Comparison of ENCODE assay signal across 21 cellular contexts in genomic region chr1:25560788-25561187, GRCh38. TPM values are rescaled to one million over a fixed set of nuclear protein-coding genes. Genes with fewer than 3 reads are reported as not detected.
A peak's percentile ranks its signal among the peaks of the same experiment; 100 is the strongest.
DNase-seq lines count a peak whose midpoint lies in the region; ATAC-seq, FAIRE-seq and TF ChIP-seq lines count a peak whose summit lies in the region.
"Had no signal": no experiment of that assay in that cellular context is flagged by ENCODE, and none has a peak within 500 bp of the region (broad histone marks: within the 10 kb centered on the region; RNA-seq: fewer than 3 reads in every experiment).

No MANE protein-coding gene starts in this region.

- no peak overlapping the region for H2AFZ ChIP-seq in keratinocyte (ENCODE audit: control insufficient read depth, low read length)

- no peaks in the 10 kb centered on the region for H4K20me1 ChIP-seq in keratinocyte (ENCODE audit: control insufficient read depth, extremely low read depth, insufficient read depth, low read length)

- H3K27me3 ChIP-seq in keratinocyte (ENCODE audit: control insufficient read depth, extremely low read depth, insufficient read depth, low read length) (no peaks in the 10 kb centered on the region), upper lobe of left lung (no peaks in the 10 kb centered on the region), esophagus muscularis mucosa (no peaks in the 10 kb centered on the region)

- peaks cover 18 to 27% of the 10 kb centered on the region in 2 experiments for H3K36me3 ChIP-seq in keratinocyte (ENCODE audit: control insufficient read depth in 2 of 2, extremely low read depth in 1 of 2, insufficient read depth in 2 of 2, low read length in 2 of 2)
- peaks cover 0 to 62% (median 23%) of the 10 kb centered on the region in 4 donors for H3K36me3 ChIP-seq in upper lobe of left lung
- H3K36me3 ChIP-seq in esophagus muscularis mucosa = peaks cover 0 to 78% (median 58%) of the 10 kb centered on the region in 4 donors

- no peaks in the 10 kb centered on the region for H3K27me3 Mint-ChIP-seq in activated naive CD4-positive, alpha-beta T cell treated with anti-CD3 and anti-CD28 coated beads, Interleukin-2, amount 10 ng/mL, durations not matched to agents 7 days and 5 days
- no peaks in the 10 kb centered on the region for H3K27me3 Mint-ChIP-seq in activated naive CD8-positive, alpha-beta T cell treated with anti-CD3 and anti-CD28 coated beads, Interleukin-2, amount 10 ng/mL, durations not matched to agents 7 days and 5 days
- H3K27me3 Mint-ChIP-seq: brain; stimulated activated naive CD8-positive, alpha-beta T cell treated with anti-CD3 and anti-CD28 coated beads, Interleukin-15, amount 100 ng/mL, for 72 hours had no signal

- CTCF ChIA-PET in activated naive CD4-positive, alpha-beta T cell treated with anti-CD3 and anti-CD28 coated beads, Interleukin-2, amount 10 ng/mL, durations not matched to agents 7 days and 5 days (lab: Charles Lee) = interaction anchor here (1.6 to 1.8 kb wide), 2 partner anchors 12 to 40 kb away, joined by 4 to 6 read pairs; no protein-coding TSS in a partner anchor

- peak overlapping the region; percentile 39 for H3K4me2 ChIP-seq in keratinocyte (ENCODE audit: control insufficient read depth, extremely low read depth, insufficient read depth, low read depth, low read length)

- dilution Hi-C loops in keratinocyte (cut with MboI; ENCODE audit: extremely low pct_ligation_motif_present, low sequenced_read_pairs) = no loop called here

- no peak overlapping the region for H3K9ac ChIP-seq in keratinocyte (ENCODE audit: control insufficient read depth, extremely low read depth, insufficient read depth, low read length)

- H3K36me3 Mint-ChIP-seq in activated naive CD4-positive, alpha-beta T cell treated with anti-CD3 and anti-CD28 coated beads, Interleukin-2, amount 10 ng/mL, durations not matched to agents 7 days and 5 days = peaks cover 66% of the 10 kb centered on the region
- H3K36me3 Mint-ChIP-seq in activated naive CD4-positive, alpha-beta T cell treated with anti-CD3 and anti-CD28 coated beads, Interleukin-2, amount 50 U/mL, for 72 hours = peaks cover 0 to 5% of the 10 kb centered on the region in 2 donors
- peaks cover 20% of the 10 kb centered on the region for H3K36me3 Mint-ChIP-seq in activated naive CD8-positive, alpha-beta T cell treated with anti-CD3 and anti-CD28 coated beads, Interleukin-2, amount 10 ng/mL, durations not matched to agents 7 days and 5 days
- H3K36me3 Mint-ChIP-seq: brain had no signal

- peak; percentile 94 for FAIRE-seq in keratinocyte (lab: Jason Lieb, UNC)
- FAIRE-seq: frontal cortex had no signal

- H3K27ac Mint-ChIP-seq in activated naive CD4-positive, alpha-beta T cell treated with anti-CD3 and anti-CD28 coated beads, Interleukin-2, amount 10 ng/mL, durations not matched to agents 7 days and 5 days = peak overlapping the region; percentile 94
- no peak overlapping the region for H3K27ac Mint-ChIP-seq in activated naive CD4-positive, alpha-beta T cell treated with anti-CD3 and anti-CD28 coated beads, Interleukin-2, amount 50 U/mL, for 72 hours
- peak overlapping the region; percentile 98 for H3K27ac Mint-ChIP-seq in activated naive CD8-positive, alpha-beta T cell treated with anti-CD3 and anti-CD28 coated beads, Interleukin-2, amount 10 ng/mL, durations not matched to agents 7 days and 5 days

- H3K4me1 Mint-ChIP-seq in activated naive CD4-positive, alpha-beta T cell treated with anti-CD3 and anti-CD28 coated beads, Interleukin-2, amount 10 ng/mL, durations not matched to agents 7 days and 5 days = peaks cover 99% of the 10 kb centered on the region
- peaks cover 76% of the 10 kb centered on the region for H3K4me1 Mint-ChIP-seq in activated naive CD8-positive, alpha-beta T cell treated with anti-CD3 and anti-CD28 coated beads, Interleukin-2, amount 10 ng/mL, durations not matched to agents 7 days and 5 days

- H3K4me3 ChIP-seq in keratinocyte (ENCODE audit: control insufficient read depth in 2 of 3, extremely low read depth in 1 of 3, insufficient read depth in 2 of 3, low read depth in 1 of 3, low read length in 3 of 3) (no peak overlapping the region), upper lobe of left lung (no peak overlapping the region), esophagus muscularis mucosa (no peak overlapping the region)

- H3K9me3 ChIP-seq in keratinocyte (ENCODE audit: control insufficient read depth, low read depth, low read length) (no peaks in the 10 kb centered on the region), upper lobe of left lung (no peaks in the 10 kb centered on the region), esophagus muscularis mucosa (no peaks in the 10 kb centered on the region)

- POLR2A ChIA-PET in activated naive CD8-positive, alpha-beta T cell treated with anti-CD3 and anti-CD28 coated beads, Interleukin-2, amount 10 ng/mL, durations not matched to agents 7 days and 5 days (lab: Charles Lee) = interaction anchor here (1.3 to 3.3 kb wide), 2 partner anchors 11 to 17 kb away, joined by 7 to 20 read pairs; partner anchors contain the start of gene LDLRAP1

- no peak overlapping the region for H3K4me3 Mint-ChIP-seq in activated naive CD4-positive, alpha-beta T cell treated with anti-CD3 and anti-CD28 coated beads, Interleukin-2, amount 10 ng/mL, durations not matched to agents 7 days and 5 days
- peak overlapping the region; percentile 85 for H3K4me3 Mint-ChIP-seq in activated naive CD8-positive, alpha-beta T cell treated with anti-CD3 and anti-CD28 coated beads, Interleukin-2, amount 10 ng/mL, durations not matched to agents 7 days and 5 days
- H3K4me3 Mint-ChIP-seq: brain had no signal

- H3K4me1 ChIP-seq in keratinocyte (ENCODE audit: control insufficient read depth, extremely low read depth, insufficient read depth, low read length) = peaks cover 44% of the 10 kb centered on the region
- peaks cover 47 to 78% (median 57%) of the 10 kb centered on the region in 4 donors for H3K4me1 ChIP-seq in upper lobe of left lung
- H3K4me1 ChIP-seq in esophagus muscularis mucosa = peaks cover 37 to 71% (median 50%) of the 10 kb centered on the region in 4 donors

- no peak for DNase-seq in activated naive CD4-positive, alpha-beta T cell treated with anti-CD3 and anti-CD28 coated beads, Interleukin-2, amount 10 ng/mL, durations not matched to agents 7 days and 5 days
- no peak for DNase-seq in activated naive CD4-positive, alpha-beta T cell treated with anti-CD3 and anti-CD28 coated beads, Interleukin-2, amount 50 U/mL, for 72 hours (ENCODE audit: low spot score in 2 of 2)
- no peak for DNase-seq in activated naive CD8-positive, alpha-beta T cell treated with anti-CD3 and anti-CD28 coated beads, Interleukin-2, amount 10 ng/mL, durations not matched to agents 7 days and 5 days
- DNase-seq in keratinocyte (ENCODE audit: low read depth, low spot score) (no peak), upper lobe of left lung (no peak), esophagus muscularis mucosa (ENCODE audit: extremely low spot score) (no peak)
- DNase-seq: activated CD4-positive, alpha-beta T cell treated with anti-CD3 and anti-CD28 coated beads, Interleukin-2, amount 50 U/mL, for 1 hour; Calu3; effector CD8-positive, alpha-beta T cell; GF-D8; NCI-H1417; NCI-H2227 treated with DMSO at 0.1 percent for 48 hours; nucleus accumbens; SHP77 treated with DMSO at 0.1 percent for 48 hours; stimulated activated naive CD8-positive, alpha-beta T cell treated with anti-CD3 and anti-CD28 coated beads, Interleukin-15, amount 100 ng/mL, for 72 hours; T-helper 9 cell had no signal

- 75 to 81% methylated on average over 1 to 4 of the region's 4 CpGs for WGBS in upper lobe of left lung, 2 donors
- WGBS in esophagus muscularis mucosa = 88% methylated on average over 4 of the region's 4 CpGs

- no peaks in the 10 kb centered on the region for H3K9me3 Mint-ChIP-seq in activated naive CD4-positive, alpha-beta T cell treated with anti-CD3 and anti-CD28 coated beads, Interleukin-2, amount 10 ng/mL, durations not matched to agents 7 days and 5 days
- H3K9me3 Mint-ChIP-seq in activated naive CD4-positive, alpha-beta T cell treated with anti-CD3 and anti-CD28 coated beads, Interleukin-2, amount 50 U/mL, for 72 hours = no peaks in the 10 kb centered on the region
- H3K9me3 Mint-ChIP-seq in activated naive CD8-positive, alpha-beta T cell treated with anti-CD3 and anti-CD28 coated beads, Interleukin-2, amount 10 ng/mL, durations not matched to agents 7 days and 5 days = no peaks in the 10 kb centered on the region
- H3K9me3 Mint-ChIP-seq: activated T-helper 2 cell treated with anti-CD3 and anti-CD28 coated beads, Interferon-gamma antibody, Interleukin-2, Interleukin-4, amounts not matched to agents 10 μg/mL and 5 μg/mL and 100 μg/mL, durations not matched to agents 14 hours and 24 hours and 36 hours; brain; stimulated activated naive CD8-positive, alpha-beta T cell treated with anti-CD3 and anti-CD28 coated beads, Interleukin-15, amount 100 ng/mL, for 72 hours had no signal

- TF ChIP-seq EP300 in upper lobe of left lung (IDR thresholded peaks at IDR 0.05) = no peak
- no peak for TF ChIP-seq EP300 in esophagus muscularis mucosa (IDR thresholded peaks at IDR 0.05)

- no peaks in the 10 kb centered on the region for H3K79me2 ChIP-seq in keratinocyte (ENCODE audit: control insufficient read depth, insufficient read depth, low read length)

- intact Hi-C loops in esophagus muscularis mucosa (cut with DNase I) = no loop called here

- no peaks in the 10 kb centered on the region for H3K9me1 ChIP-seq in keratinocyte (ENCODE audit: control insufficient read depth, extremely low read depth, insufficient read depth, low read length)

- TF ChIP-seq CTCF in keratinocyte (optimal IDR thresholded peaks at IDR 0.05 in 1 of 3, IDR thresholded peaks at IDR 0.05 in 1 of 3, conservative IDR thresholded peaks at IDR 0.05 in 1 of 3; ENCODE audit: extremely low read depth in 1 of 3, insufficient read depth in 2 of 3, low read length in 3 of 3) = no peak
- TF ChIP-seq CTCF in upper lobe of left lung (IDR thresholded peaks at IDR 0.05) = no peak
- TF ChIP-seq CTCF in esophagus muscularis mucosa (IDR thresholded peaks at IDR 0.05) = no peak

- ATAC-seq in activated naive CD4-positive, alpha-beta T cell treated with anti-CD3 and anti-CD28 coated beads, Interleukin-2, amount 50 U/mL, for 72 hours = no peak
- no peak for ATAC-seq in activated naive CD8-positive, alpha-beta T cell treated with anti-CD3 and anti-CD28 coated beads, Interleukin-2, amount 10 ng/mL, durations not matched to agents 7 days and 5 days (ENCODE audit: low read depth)
- ATAC-seq in upper lobe of left lung (ENCODE audit: low FRiP score in 2 of 2) (no peak), HG03159 (IDR thresholded peaks at IDR 0.05; ENCODE audit: unreplicated experiment) (no peak), GM19397 (IDR thresholded peaks at IDR 0.05; ENCODE audit: unreplicated experiment) (no peak)
- ATAC-seq: stimulated activated naive CD8-positive, alpha-beta T cell treated with anti-CD3 and anti-CD28 coated beads, Interleukin-15, amount 100 ng/mL, for 72 hours had no signal

- TF ChIP-seq POLR2A in upper lobe of left lung (IDR thresholded peaks at IDR 0.05) = no peak
- no peak for TF ChIP-seq POLR2A in esophagus muscularis mucosa (IDR thresholded peaks at IDR 0.05; ENCODE audit: low read depth)

- H3K27ac ChIP-seq in keratinocyte (ENCODE audit: control insufficient read depth, insufficient read depth, low read length) (peak overlapping the region; percentile 17), upper lobe of left lung (peak overlapping the region in 3 of 4 donors; percentile 66 to 77 (median 76)), esophagus muscularis mucosa (replicated peaks in 1 of 4) (no peak overlapping the region)

RNA-seq across cellular contexts. Expression of gene LDLRAP1, which starts 17.4 kb away (rescaled TPM):
- 10 to 100 TPM; 17.2 to 29.2 TPM for total RNA-seq in activated naive CD4-positive, alpha-beta T cell treated with anti-CD3 and anti-CD28 coated beads, Interleukin-2, amount 50 U/mL, for 72 hours
- 10 to 100 TPM; 77.3 to 79.6 TPM for total RNA-seq in activated naive CD8-positive, alpha-beta T cell treated with anti-CD3 and anti-CD28 coated beads, Interleukin-2, amount 10 ng/mL, durations not matched to agents 7 days and 5 days
- polyA plus RNA-seq in keratinocyte = 19.0 to 25.8 TPM (median 22.3 TPM) in 3 replicates
- 14.6 TPM for polyA plus RNA-seq in keratinocyte (2011; ENCODE audit: low read depth)
- polyA plus RNA-seq in keratinocyte (2011; cell fraction: cytosol; rRNA removed) = 28.4 and 30.9 TPM in 2 replicates
- 34.5 and 41.1 TPM in 2 replicates for polyA plus RNA-seq in keratinocyte (2011; cell fraction: nucleus; rRNA removed)
- polyA plus RNA-seq in keratinocyte (2012; ENCODE audit: low replicate concordance) = 10.4 and 19.4 TPM in 2 replicates
- 20.1 to 32.6 TPM (median 20.3 TPM) in 3 replicates for polyA minus RNA-seq in keratinocyte
- 32.4 TPM for polyA minus RNA-seq in keratinocyte (2011; cell fraction: cytosol; rRNA and poly(A)+ RNA removed)
- polyA minus RNA-seq in keratinocyte (2011; cell fraction: nucleus; rRNA and poly(A)+ RNA removed) = 11.5 and 12.0 TPM in 2 replicates
- 10 to 100 TPM; 16.7 to 36.1 (median 30.5) TPM for total RNA-seq in upper lobe of left lung
- total RNA-seq in esophagus muscularis mucosa = 10 to 100 TPM; 12.6 to 21.2 (median 16.3) TPM

RNA-seq across cellular contexts. Expression of gene MAN1C1, which starts 55.8 kb away (rescaled TPM):
- 10 to 100 TPM in 1 of 2 donors, 1 to 10 TPM in 1; 8.8 to 15.3 TPM for total RNA-seq in activated naive CD4-positive, alpha-beta T cell treated with anti-CD3 and anti-CD28 coated beads, Interleukin-2, amount 50 U/mL, for 72 hours
- 10 to 100 TPM; 20.5 to 20.9 TPM for total RNA-seq in activated naive CD8-positive, alpha-beta T cell treated with anti-CD3 and anti-CD28 coated beads, Interleukin-2, amount 10 ng/mL, durations not matched to agents 7 days and 5 days
- 0.07 to 0.27 TPM in 2 of 3 replicates, not detected in the other for polyA plus RNA-seq in keratinocyte
- 0.27 TPM for polyA plus RNA-seq in keratinocyte (2011; ENCODE audit: low read depth)
- polyA plus RNA-seq in keratinocyte (2011; cell fraction: cytosol; rRNA removed) = 0.06 and 0.08 TPM in 2 replicates
- 0.16 TPM in 1 of 2 replicates, not detected in the other for polyA plus RNA-seq in keratinocyte (2011; cell fraction: nucleus; rRNA removed)
- 0.09 and 0.24 TPM in 2 replicates for polyA plus RNA-seq in keratinocyte (2012; ENCODE audit: low replicate concordance)
- 0.03 to 0.13 TPM in 2 of 3 replicates, not detected in the other for polyA minus RNA-seq in keratinocyte
- polyA minus RNA-seq in keratinocyte (2011; cell fraction: cytosol; rRNA and poly(A)+ RNA removed) = not detected
- polyA minus RNA-seq in keratinocyte (2011; cell fraction: nucleus; rRNA and poly(A)+ RNA removed) = not detected in 2 replicates
- total RNA-seq in upper lobe of left lung (10 to 100 TPM in 4 of 6 donors, 1 to 10 TPM in 2; 5.3 to 32.5 (median 16.2) TPM), esophagus muscularis mucosa (10 to 100 TPM; 20.2 to 22.8 (median 20.7) TPM)

Comparison
In these comparisons a context has a peak if more than half of its experiments do, and no peak if none do; other contexts are left out.
1. H3K27ac Mint-ChIP-seq: peak in activated naive CD4-positive, alpha-beta T cell treated with anti-CD3 and anti-CD28 coated beads, Interleukin-2, amount 10 ng/mL, durations not matched to agents 7 days and 5 days (single experiment) and activated naive CD8-positive, alpha-beta T cell treated with anti-CD3 and anti-CD28 coated beads, Interleukin-2, amount 10 ng/mL, durations not matched to agents 7 days and 5 days (single experiment); none in activated naive CD4-positive, alpha-beta T cell treated with anti-CD3 and anti-CD28 coated beads, Interleukin-2, amount 50 U/mL, for 72 hours (0 of 2).
2. H3K27ac ChIP-seq: peak in keratinocyte (single experiment) and upper lobe of left lung (3 of 4); none in esophagus muscularis mucosa (0 of 4).